In the genomic region with DNA sequence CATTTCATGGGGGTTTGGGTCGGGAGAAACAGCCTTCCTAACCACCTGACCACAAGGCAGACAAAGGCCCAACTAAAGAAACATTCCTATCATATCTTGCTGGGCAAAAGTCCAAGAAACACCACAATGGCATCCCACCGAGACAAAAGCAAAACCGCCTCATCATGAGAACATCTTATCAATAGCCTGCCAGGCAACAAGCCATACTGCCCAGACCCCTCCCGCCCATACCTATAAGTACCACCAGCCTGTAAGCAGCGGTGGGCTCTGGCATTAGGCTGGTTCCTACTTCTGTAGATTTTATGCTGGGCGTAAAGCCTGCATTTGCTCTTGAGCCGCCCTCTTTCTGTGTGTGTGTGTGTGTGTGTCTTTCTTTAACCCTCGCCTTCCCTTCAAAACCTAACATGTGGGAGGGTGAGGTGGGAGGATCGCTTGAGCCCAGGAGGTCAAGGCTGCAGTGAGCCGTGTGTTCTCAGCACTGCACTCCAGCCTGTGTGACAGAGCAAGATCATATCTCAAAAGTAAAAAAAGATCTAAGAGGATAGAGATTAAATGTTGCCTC, we compare ENCODE assay signal across 11 cellular contexts. TPM values are rescaled to one million over a fixed set of nuclear protein-coding genes. Genes with fewer than 3 reads are reported as not detected.
DNase-seq lines count a peak whose midpoint lies in the region; TF ChIP-seq lines count a peak whose summit lies in the region.
"Had no signal": no experiment of that assay in that cellular context is flagged by ENCODE, and none has a peak within 500 bp of the region (broad histone marks: within the 10 kb centered on the region; RNA-seq: fewer than 3 reads in every experiment).

No MANE protein-coding gene starts in this region.

- H3K4me3 ChIP-seq in fibroblast of mammary gland (ENCODE audit: control insufficient read depth, low read depth, low read length), result no peak overlapping the region

- H3K27me3 Mint-ChIP-seq in activated naive CD8-positive, alpha-beta T cell treated with anti-CD3 and anti-CD28 coated beads for 36 hours, result no peaks in the 10 kb centered on the region

- no peaks in the 10 kb centered on the region for H3K9me3 Mint-ChIP-seq in activated naive CD8-positive, alpha-beta T cell treated with anti-CD3 and anti-CD28 coated beads for 36 hours

- no peak overlapping the region for H3K4me3 Mint-ChIP-seq in activated naive CD8-positive, alpha-beta T cell treated with anti-CD3 and anti-CD28 coated beads for 36 hours

- DNase-seq in HCEC 1CT (peak; percentile 44), RPMI7951 (ENCODE audit: low read depth) (peak; percentile 89), fibroblast of mammary gland (ENCODE audit: low read depth) (peak; percentile 43), pulmonary artery endothelial cell (ENCODE audit: low read depth, low spot score) (peak; percentile 37), AML-193 (lab: John Stamatoyannopoulos, UW) (no peak), mesenteric fat pad (ENCODE audit: low spot score) (no peak), NCI-H2171 (lab: John Stamatoyannopoulos, UW) (no peak)
- no peak for DNase-seq in activated naive CD8-positive, alpha-beta T cell treated with anti-CD3 and anti-CD28 coated beads for 36 hours
- DNase-seq: cortex of kidney; Kasumi-1; stimulated activated CD4-positive, alpha-beta T cell treated with anti-CD3 and anti-CD28 coated beads, Interleukin-12 subunit alpha, Interleukin-12 subunit beta, amount 100 ng/mL, for 4 hours had no signal

- no peaks in the 10 kb centered on the region for H3K36me3 Mint-ChIP-seq in activated naive CD8-positive, alpha-beta T cell treated with anti-CD3 and anti-CD28 coated beads for 36 hours

- no peak for TF ChIP-seq CTCF in fibroblast of mammary gland (conservative IDR thresholded peaks at IDR 0.05; ENCODE audit: control insufficient read depth, insufficient read depth, low read depth, low read length)

- H3K27ac Mint-ChIP-seq in activated naive CD8-positive, alpha-beta T cell treated with anti-CD3 and anti-CD28 coated beads for 36 hours, result no peak overlapping the region

- H3K4me1 Mint-ChIP-seq in activated naive CD8-positive, alpha-beta T cell treated with anti-CD3 and anti-CD28 coated beads for 36 hours, result no peaks in the 10 kb centered on the region

RNA-seq across cellular contexts. Expression of a gene that starts 56.9 kb away (rescaled TPM):
- 0.10 and 0.12 TPM in 2 replicates for total RNA-seq in RPMI7951 (2014; rRNA removed; shearing (Covaris generic))
- not detected in 2 replicates for total RNA-seq in pulmonary artery endothelial cell
- not detected for total RNA-seq in mesenteric fat pad
- not detected for total RNA-seq in activated naive CD8-positive, alpha-beta T cell treated with anti-CD3 and anti-CD28 coated beads for 36 hours

Comparison
In these comparisons a context has a peak if more than half of its experiments do, and no peak if none do; other contexts are left out.
1. DNase-seq: peak in HCEC 1CT (single experiment), RPMI7951 (single experiment), fibroblast of mammary gland (single experiment) and pulmonary artery endothelial cell (single experiment); none in AML-193 (0 of 2), mesenteric fat pad (single experiment), activated naive CD8-positive, alpha-beta T cell treated with anti-CD3 and anti-CD28 coated beads for 36 hours (single experiment) and NCI-H2171 (single experiment).